In the genomic region with DNA sequence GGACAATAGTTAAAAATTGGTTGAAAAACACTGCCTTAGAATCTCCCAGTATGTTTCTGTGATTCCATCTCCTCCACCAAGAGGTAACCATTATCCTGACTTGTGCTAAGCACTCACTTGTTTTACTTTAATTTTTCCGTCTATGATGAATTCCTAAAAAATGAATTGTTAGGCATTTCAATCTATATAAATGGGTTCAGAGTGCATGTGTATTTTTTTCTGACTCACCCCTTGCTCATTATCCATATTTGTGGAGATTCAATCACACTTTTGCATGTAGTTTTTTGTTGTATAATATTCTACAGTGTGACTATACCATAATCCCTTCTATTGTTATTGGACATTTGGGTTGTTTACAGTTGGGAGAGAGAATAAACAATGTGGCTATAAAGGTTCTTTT, we compare ENCODE assay signal across 8 cellular contexts.
DNase-seq lines count a peak whose midpoint lies in the region; ATAC-seq and TF ChIP-seq lines count a peak whose summit lies in the region.

No MANE protein-coding gene starts in this region.

- no peaks in the 10 kb centered on the region for H3K9me2 ChIP-seq in MM.1S (replicated peaks; ENCODE audit: insufficient read depth, low read length)

- H2AFZ ChIP-seq in MM.1S (ENCODE audit: low read length): no peak overlapping the region
- H2AFZ ChIP-seq in neuron (ENCODE audit: low read depth, low read length): no peak overlapping the region

- peaks cover 14% of the 10 kb centered on the region for H3K4me1 ChIP-seq in MM.1S (ENCODE audit: low read length)
- peaks cover 20% of the 10 kb centered on the region for H3K4me1 ChIP-seq in neuron (ENCODE audit: insufficient read depth, low read length)

- no peak overlapping the region for H3K9ac ChIP-seq in MM.1S (ENCODE audit: low read length)

- H3K9me3 ChIP-seq in MM.1S (replicated peaks; ENCODE audit: insufficient read depth, low read length) (no peaks in the 10 kb centered on the region), neuron (ENCODE audit: low read length) (no peaks in the 10 kb centered on the region)

- no peak for TF ChIP-seq CTCF in GM06990 (IDR thresholded peaks at IDR 0.05; ENCODE audit: insufficient read depth, low read length, poor library complexity, severe bottlenecking)
- TF ChIP-seq CTCF in MM.1S (IDR thresholded peaks at IDR 0.05; ENCODE audit: low read length): no peak
- no peak for TF ChIP-seq CTCF in coronary artery (IDR thresholded peaks at IDR 0.05)

- DNase-seq in GM06990 (ENCODE audit: extremely low read depth, insufficient read length) (no peak), MM.1S (no peak), coronary artery (ENCODE audit: low spot score) (no peak)
- no peak for DNase-seq in stimulated activated naive CD4-positive, alpha-beta T cell (lab: John Stamatoyannopoulos, UW)

- H3K4me3 ChIP-seq in GM06990 (replicated peaks; ENCODE audit: low read depth, low read length): peak overlapping the region; percentile 95
- H3K4me3 ChIP-seq in MM.1S (ENCODE audit: low read length): no peak overlapping the region
- peak overlapping the region; percentile 88 for H3K4me3 ChIP-seq in coronary artery
- peak overlapping the region; percentile 82 for H3K4me3 ChIP-seq in neuron (ENCODE audit: low read length)

- H3K27ac ChIP-seq in MM.1S (ENCODE audit: low read length) (no peak overlapping the region), coronary artery (no peak overlapping the region)

- 0 out of 2 replicates have a peak, but pooled peaks cover 3% of the 10 kb centered on the region for H4K20me1 ChIP-seq in MM.1S (ENCODE audit: insufficient read depth, low read length)

- H3K79me2 ChIP-seq in MM.1S (ENCODE audit: low read length): peaks cover 88% of the 10 kb centered on the region

- no peak for ATAC-seq in HG03521 (IDR thresholded peaks at IDR 0.05; ENCODE audit: unreplicated experiment)
- ATAC-seq in HG03460 (IDR thresholded peaks at IDR 0.05; ENCODE audit: unreplicated experiment): no peak
- no peak for ATAC-seq in GM21786 (IDR thresholded peaks at IDR 0.05; ENCODE audit: unreplicated experiment)

- no peaks in the 10 kb centered on the region for H3K36me3 ChIP-seq in GM06990 (ENCODE audit: control insufficient read depth, insufficient read depth, low read length)
- no peaks in the 10 kb centered on the region for H3K36me3 ChIP-seq in MM.1S (replicated peaks; ENCODE audit: insufficient read depth, low read length)
- H3K36me3 ChIP-seq in neuron (ENCODE audit: insufficient read depth, low read length): no peaks in the 10 kb centered on the region

- peaks cover 6% of the 10 kb centered on the region; the same call in 1 of the 2 replicates for H3F3A ChIP-seq in MM.1S (ENCODE audit: insufficient read depth, low read length)

- H3K4me2 ChIP-seq in MM.1S (ENCODE audit: low read depth, low read length): peak overlapping the region; percentile 89; the same call in 1 of the 2 replicates

- H3K27me3 ChIP-seq in GM06990 (replicated peaks; ENCODE audit: control insufficient read depth, insufficient read depth, low read length) (no peaks in the 10 kb centered on the region), MM.1S (replicated peaks; ENCODE audit: insufficient read depth, low read length) (no peaks in the 10 kb centered on the region), neuron (ENCODE audit: insufficient read depth, low read length) (no peaks in the 10 kb centered on the region)
